Comparison of ENCODE assay signal across 25 cellular contexts in genomic region chr21:43989401-43989800, GRCh38.
"Had no signal": no experiment of that assay in that cellular context is flagged by ENCODE, and none has a peak within 500 bp of the region (broad histone marks: within the 10 kb centered on the region; RNA-seq: fewer than 3 reads in every experiment).

No MANE protein-coding gene starts in this region.

- DNase-seq: dermis blood vessel endothelial cell; effector memory CD8-positive, alpha-beta T cell; erythroblast; esophagus squamous epithelium; foreskin melanocyte; hypothalamus; immature natural killer cell; left ventricle myocardium superior; lower lobe of right lung; natural killer cell; stimulated activated CD4-positive, alpha-beta T cell treated with anti-CD3 and anti-CD28 coated beads, Interleukin-12 subunit alpha, Interleukin-12 subunit beta, amount 100 ng/mL, for 4 hours; stimulated activated CD4-positive, alpha-beta T cell treated with anti-CD3 and anti-CD28 coated beads, Interleukin-1b, Interleukin-23, amount 100 ng/mL, for 48 hours; stimulated activated CD4-positive, alpha-beta T cell treated with anti-CD3 and anti-CD28 coated beads, Interleukin-4, amount 100 ng/mL, for 1 hour; stimulated activated naive CD4-positive, alpha-beta T cell treated with Interleukin-2 at 50 U/mL for 16 hours; stomach; upper lobe of right lung; uterus had no signal

- H3K4me2 ChIP-seq: smooth muscle cell had no signal

- H3K9me3 ChIP-seq: esophagus squamous epithelium, lower lobe of right lung, neutrophil, prostate gland, right atrium auricular region, stomach, thoracic aorta, tibial nerve, upper lobe of right lung, uterus had no signal

- H3K36me3 ChIP-seq: lower lobe of right lung, neutrophil, prostate gland, right atrium auricular region, stomach, thoracic aorta, upper lobe of right lung, uterus had no signal

- H3K27me3 ChIP-seq: right atrium auricular region, tibial nerve, upper lobe of right lung, uterus had no signal

- H3K27ac ChIP-seq: coronary artery, esophagus squamous epithelium, lower lobe of right lung, neutrophil, prostate gland, right atrium auricular region, stomach, thoracic aorta, upper lobe of right lung, uterus had no signal

- H3K4me3 ChIP-seq: coronary artery, esophagus squamous epithelium, lower lobe of right lung, prostate gland, right atrium auricular region, smooth muscle cell, stomach, thoracic aorta, tibial nerve, upper lobe of right lung, uterus had no signal

- H3K4me1 ChIP-seq: lower lobe of right lung, prostate gland, upper lobe of right lung, uterus had no signal

- FAIRE-seq: endometrium had no signal
